In the genomic region with DNA sequence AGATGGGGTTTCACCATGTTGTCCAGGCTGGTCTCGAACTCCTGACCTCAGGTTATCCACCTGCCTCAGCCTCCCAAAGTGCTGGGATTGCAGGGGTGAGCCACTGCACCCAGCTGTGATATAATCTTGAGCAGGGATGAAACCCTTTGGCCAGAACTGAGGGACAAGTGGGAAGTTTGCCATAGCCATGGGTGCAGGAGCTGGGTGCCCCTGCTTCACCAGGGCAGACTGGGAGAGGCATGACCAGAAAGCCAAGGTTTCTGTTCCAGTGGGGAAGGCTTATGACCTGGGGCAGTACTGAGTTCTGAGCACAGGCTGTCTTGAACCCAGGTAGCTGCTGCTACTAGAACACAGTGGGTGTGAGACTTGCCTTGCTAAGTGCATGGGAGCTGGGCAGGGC, we compare ENCODE assay signal across 31 cellular contexts.
"Had no signal": no experiment of that assay in that cellular context is flagged by ENCODE, and none has a peak within 500 bp of the region (broad histone marks: within the 10 kb centered on the region; RNA-seq: fewer than 3 reads in every experiment).

No MANE protein-coding gene starts in this region.

- DNase-seq: activated B cell treated with CpG ODN at 0.5 μM for 24 hours; activated CD4-positive, alpha-beta T cell treated with anti-CD3 and anti-CD28 coated beads for 48 hours; activated CD4-positive, alpha-beta T cell treated with anti-CD3 and anti-CD28 coated beads, Interleukin-2, amount 50 U/mL, for 1 hour; activated CD4-positive, alpha-beta T cell treated with anti-CD3 and anti-CD28 coated beads, Interleukin-2, amount 50 U/mL, for 48 hours; activated CD8-positive, alpha-beta memory T cell treated with anti-CD3 and anti-CD28 coated beads for 24 hours; activated CD8-positive, alpha-beta T cell treated with anti-CD3 and anti-CD28 coated beads for 36 hours; activated effector memory CD4-positive, alpha-beta T cell treated with Interleukin-2 at 50 U/mL for 16 hours; activated gamma-delta T cell treated with Interleukin-2 at 50 U/mL for 16 hours; activated naive CD4-positive, alpha-beta T cell treated with anti-CD3 and anti-CD28 coated beads, Interleukin-2, amount 50 U/mL, for 16 hours; activated naive CD4-positive, alpha-beta T cell treated with Interleukin-2 at 50 U/mL for 16 hours; activated T-cell treated with anti-CD3 and anti-CD28 coated beads, Interleukin-2, amount 50 U/mL, for 4 hours; amniotic stem cell; anterior cingulate cortex; dorsolateral prefrontal cortex; effector memory CD4-positive, alpha-beta T cell; erythroblast; esophagus squamous epithelium; foreskin melanocyte; heart right ventricle; T1000; WERI-Rb-1 had no signal

- H3K4me1 ChIP-seq: esophagus squamous epithelium, gastroesophageal sphincter, heart right ventricle had no signal

- H3K4me3 ChIP-seq: coronary artery, dorsolateral prefrontal cortex, esophagus squamous epithelium, gastroesophageal sphincter, heart right ventricle had no signal

- H3K4me3 Mint-ChIP-seq: activated B cell treated with CpG ODN at 0.5 μM for 24 hours; activated CD8-positive, alpha-beta T cell treated with anti-CD3 and anti-CD28 coated beads for 36 hours; activated naive CD8-positive, alpha-beta T cell; activated T-cell treated with anti-CD3 and anti-CD28 coated beads, Interleukin-2, amount 50 U/mL, for 4 hours; activated T-helper 17 cell treated with anti-CD3 and anti-CD28 coated beads, Interleukin-2, amount 50 U/mL, for 72 hours; central memory CD8-positive, alpha-beta T cell; dendritic cell treated with granulocyte-macrophage colony-stimulating factor and Interleukin-4, amounts not matched to agents 40 ng/mL and 50 ng/mL, for 4 days; T-helper 1 cell treated with Interleukin-12 subunit alpha and Interleukin-12 subunit beta and Interleukin-4 antibody, amounts not matched to agents 30 μg/mL and 1 μg/mL, for 36 hours had no signal

- H3K27me3 Mint-ChIP-seq: activated CD8-positive, alpha-beta T cell treated with anti-CD3 and anti-CD28 coated beads for 36 hours; activated naive CD8-positive, alpha-beta T cell; central memory CD8-positive, alpha-beta T cell; dendritic cell treated with granulocyte-macrophage colony-stimulating factor and Interleukin-4, amounts not matched to agents 40 ng/mL and 50 ng/mL, for 4 days had no signal

- H3K4me1 Mint-ChIP-seq: activated B cell treated with CpG ODN at 0.5 μM for 24 hours; activated T-helper 17 cell treated with anti-CD3 and anti-CD28 coated beads, Interleukin-2, amount 50 U/mL, for 72 hours; central memory CD8-positive, alpha-beta T cell had no signal

- H3K27ac ChIP-seq: brain microvascular endothelial cell, coronary artery, dorsolateral prefrontal cortex, esophagus squamous epithelium, gastroesophageal sphincter, heart right ventricle, WERI-Rb-1 had no signal

- H3K36me3 ChIP-seq: brain microvascular endothelial cell, esophagus squamous epithelium, gastroesophageal sphincter, heart right ventricle, WERI-Rb-1 had no signal

- H3K9me3 ChIP-seq: esophagus squamous epithelium had no signal

- H3K27ac Mint-ChIP-seq: activated B cell treated with CpG ODN at 0.5 μM for 24 hours; activated CD8-positive, alpha-beta T cell treated with anti-CD3 and anti-CD28 coated beads for 36 hours; activated naive CD8-positive, alpha-beta T cell; activated T-helper 17 cell treated with anti-CD3 and anti-CD28 coated beads, Interleukin-2, amount 50 U/mL, for 72 hours; dendritic cell treated with granulocyte-macrophage colony-stimulating factor and Interleukin-4, amounts not matched to agents 40 ng/mL and 50 ng/mL, for 4 days; T-helper 1 cell treated with Interleukin-12 subunit alpha and Interleukin-12 subunit beta and Interleukin-4 antibody, amounts not matched to agents 30 μg/mL and 1 μg/mL, for 36 hours had no signal

- H3K27me3 ChIP-seq: brain microvascular endothelial cell, dorsolateral prefrontal cortex, esophagus squamous epithelium, gastroesophageal sphincter, heart right ventricle had no signal

- ATAC-seq: activated CD4-positive, CD25-positive, alpha-beta regulatory T cell treated with anti-CD3 and anti-CD28 coated beads, Interleukin-2, amount 50 U/mL, for 24 hours; activated CD8-positive, alpha-beta T cell treated with anti-CD3 and anti-CD28 coated beads for 36 hours; activated T-cell treated with anti-CD3 and anti-CD28 coated beads, Interleukin-2, amount 50 U/mL, for 4 hours; activated T-helper 17 cell treated with anti-CD3 and anti-CD28 coated beads, Interleukin-2, amount 50 U/mL, for 72 hours; gastroesophageal sphincter had no signal

- FAIRE-seq: astrocyte had no signal
